In genomic region chr10:105953056-105953455, GRCh38 we compare ENCODE assay signal across 17 cellular contexts.
DNase-seq lines count a peak whose midpoint lies in the region; ATAC-seq and TF ChIP-seq lines count a peak whose summit lies in the region.
"Had no signal": no experiment of that assay in that cellular context is flagged by ENCODE, and none has a peak within 500 bp of the region (broad histone marks: within the 10 kb centered on the region; RNA-seq: fewer than 3 reads in every experiment).

No MANE protein-coding gene starts in this region.

- TF ChIP-seq CTCF in cardiac muscle cell (IDR thresholded peaks at IDR 0.05; ENCODE audit: low read depth, low read length) (no peak), left ventricle myocardium inferior (IDR thresholded peaks at IDR 0.05; ENCODE audit: borderline replicate concordance) (no peak), esophagus squamous epithelium (IDR thresholded peaks at IDR 0.05) (no peak), upper lobe of right lung (IDR thresholded peaks at IDR 0.05) (no peak), MM.1S (IDR thresholded peaks at IDR 0.05; ENCODE audit: low read length) (no peak), heart right ventricle (IDR thresholded peaks at IDR 0.05) (no peak)

- no peak overlapping the region for H2BK15ac ChIP-seq in neuronal stem cell (ENCODE audit: low read length)

- H3K23ac ChIP-seq in neuronal stem cell (ENCODE audit: low read depth, low read length, poor library complexity), result no peak overlapping the region

- ATAC-seq in upper lobe of right lung (peak; percentile 27), heart right ventricle (no peak)

- H3K18ac ChIP-seq in neuronal stem cell (ENCODE audit: low read length), result no peak overlapping the region

- H3K27ac ChIP-seq in cardiac muscle cell (peak overlapping the region; percentile 89), left ventricle myocardium inferior (replicated peaks) (no peak overlapping the region), esophagus squamous epithelium (peak overlapping the region in 3 of 4 donors; percentile 33 to 66 (median 54)), neuronal stem cell (replicated peaks; ENCODE audit: low read length) (no peak overlapping the region), upper lobe of right lung (no peak overlapping the region), MM.1S (ENCODE audit: low read length) (no peak overlapping the region), heart right ventricle (no peak overlapping the region)
- H3K27ac ChIP-seq: KMS-11 had no signal

- no peak overlapping the region for H2BK120ac ChIP-seq in neuronal stem cell (ENCODE audit: low read depth, low read length)

- no peak overlapping the region for H3K4me3 ChIP-seq in cardiac muscle cell
- H3K4me3 ChIP-seq in left ventricle myocardium inferior, result no peak overlapping the region
- H3K4me3 ChIP-seq in esophagus squamous epithelium, result no peak overlapping the region
- no peak overlapping the region for H3K4me3 ChIP-seq in neuronal stem cell (ENCODE audit: low read length in 2 of 2)
- no peak overlapping the region for H3K4me3 ChIP-seq in upper lobe of right lung
- no peak overlapping the region for H3K4me3 ChIP-seq in MM.1S (ENCODE audit: low read length)
- H3K4me3 ChIP-seq in heart right ventricle, result no peak overlapping the region
- H3K4me3 ChIP-seq: Peyer's patch had no signal

- no peaks in the 10 kb centered on the region for H3K79me1 ChIP-seq in neuronal stem cell (ENCODE audit: low read depth, low read length)

- 61 to 73% methylated on average over 4 of the region's 4 CpGs for WGBS in esophagus squamous epithelium, 2 donors
- WGBS in neuronal stem cell (ENCODE audit: extremely low coverage in 2 of 2, insufficient read length in 2 of 2, insufficient replicate concordance in 1 of 2), 2 donors, result no CpG with 5 or more reads among the region's 4 CpGs
- 84 to 85% methylated on average over 4 of the region's 4 CpGs for WGBS in heart right ventricle, 2 donors

- H3K4me2 ChIP-seq in neuronal stem cell (ENCODE audit: insufficient read depth, low read length, poor library complexity, severe bottlenecking), result no peak overlapping the region
- H3K4me2 ChIP-seq in MM.1S (ENCODE audit: low read depth, low read length), result no peak overlapping the region
- H3K4me2 ChIP-seq: KMS-11 had no signal

- no peaks in the 10 kb centered on the region for H3K36me3 ChIP-seq in cardiac muscle cell
- no peaks in the 10 kb centered on the region for H3K36me3 ChIP-seq in left ventricle myocardium inferior
- H3K36me3 ChIP-seq in esophagus squamous epithelium, result no peaks in the 10 kb centered on the region
- no peaks in the 10 kb centered on the region for H3K36me3 ChIP-seq in neuronal stem cell (replicated peaks in 1 of 2; ENCODE audit: control insufficient read depth in 2 of 2, insufficient read depth in 2 of 2, low read length in 2 of 2)
- H3K36me3 ChIP-seq in upper lobe of right lung, result no peaks in the 10 kb centered on the region
- no peaks in the 10 kb centered on the region for H3K36me3 ChIP-seq in MM.1S (replicated peaks; ENCODE audit: insufficient read depth, low read length)
- H3K36me3 ChIP-seq in heart right ventricle, result no peaks in the 10 kb centered on the region
- H3K36me3 ChIP-seq: Peyer's patch had no signal

- DNase-seq in cardiac muscle cell (ENCODE audit: low read depth in 1 of 2, low spot score in 1 of 2), result no peak
- DNase-seq in left ventricle myocardium inferior, result no peak
- DNase-seq in esophagus squamous epithelium (lab: John Stamatoyannopoulos, UW), result no peak
- DNase-seq in neuronal stem cell (ENCODE audit: low spot score), result no peak
- no peak for DNase-seq in upper lobe of right lung
- no peak for DNase-seq in NOMO-1 treated with DMSO at 0.1 percent for 48 hours (lab: John Stamatoyannopoulos, UW; ENCODE audit: unreplicated experiment)
- no peak for DNase-seq in MM.1S
- DNase-seq in heart right ventricle, result no peak
- DNase-seq: 8988T, C1 segment of cervical spinal cord, COR-L47, DMS53, NCI-H1105 treated with DMSO at 0.1 percent for 48 hours, NCI-H187, Peyer's patch, Right ventricle myocardium superior had no signal

- H3K9me2 ChIP-seq in MM.1S (replicated peaks; ENCODE audit: insufficient read depth, low read length), result no peaks in the 10 kb centered on the region

- no peak overlapping the region for H3K4ac ChIP-seq in neuronal stem cell (ENCODE audit: low read length)

- H3K9me3 ChIP-seq in cardiac muscle cell (ENCODE audit: low read depth) (no peaks in the 10 kb centered on the region), left ventricle myocardium inferior (replicated peaks) (no peaks in the 10 kb centered on the region), esophagus squamous epithelium (no peaks in the 10 kb centered on the region), neuronal stem cell (replicated peaks in 1 of 2; ENCODE audit: control insufficient read depth in 2 of 2, insufficient read depth in 1 of 2, low read depth in 1 of 2, low read length in 2 of 2) (no peaks in the 10 kb centered on the region), upper lobe of right lung (no peaks in the 10 kb centered on the region), MM.1S (replicated peaks; ENCODE audit: insufficient read depth, low read length) (no peaks in the 10 kb centered on the region), heart right ventricle (no peaks in the 10 kb centered on the region)
- H3K9me3 ChIP-seq: Peyer's patch had no signal

- H3K79me2 ChIP-seq in MM.1S (ENCODE audit: low read length), result no peaks in the 10 kb centered on the region

- no peak overlapping the region for H2AK5ac ChIP-seq in neuronal stem cell (ENCODE audit: low read depth, low read length)

- no peak overlapping the region for H4K91ac ChIP-seq in neuronal stem cell (ENCODE audit: low read depth, low read length, poor library complexity)

- intact Hi-C loops in left ventricle myocardium inferior (cut with micrococcal nuclease) (no loop called here), esophagus squamous epithelium (cut with DNase I) (no loop called here), upper lobe of right lung (cut with DNase I) (no loop called here), heart right ventricle (cut with DNase I) (loop anchor here in 7 of 10 donors (5.0 to 10.0 kb wide), 5 partner anchors 219 to 622 kb away; no protein-coding TSS in a partner anchor)

- H4K8ac ChIP-seq in neuronal stem cell (ENCODE audit: low read depth, low read length), result no peak overlapping the region

- H2AFZ ChIP-seq in neuronal stem cell (ENCODE audit: low read length), result peak overlapping the region; percentile 81
- H2AFZ ChIP-seq in MM.1S (ENCODE audit: low read length), result no peak overlapping the region

- no peak overlapping the region for H2BK5ac ChIP-seq in neuronal stem cell (ENCODE audit: low read length)

- no peak overlapping the region for H2BK12ac ChIP-seq in neuronal stem cell (ENCODE audit: low read length)

- no peaks in the 10 kb centered on the region for H3K27me3 ChIP-seq in cardiac muscle cell
- H3K27me3 ChIP-seq in left ventricle myocardium inferior (ENCODE audit: low read depth), result no peaks in the 10 kb centered on the region
- H3K27me3 ChIP-seq in esophagus squamous epithelium, result no peaks in the 10 kb centered on the region
- H3K27me3 ChIP-seq in neuronal stem cell (ENCODE audit: control insufficient read depth in 3 of 3, insufficient read depth in 3 of 3, low read depth in 1 of 3, low read length in 3 of 3), result no peaks in the 10 kb centered on the region
- no peaks in the 10 kb centered on the region for H3K27me3 ChIP-seq in upper lobe of right lung
- no peaks in the 10 kb centered on the region for H3K27me3 ChIP-seq in MM.1S (replicated peaks; ENCODE audit: insufficient read depth, low read length)
- H3K27me3 ChIP-seq in heart right ventricle, result no peaks in the 10 kb centered on the region
- H3K27me3 ChIP-seq: Peyer's patch had no signal

- TF ChIP-seq POLR2A in esophagus squamous epithelium (IDR thresholded peaks at IDR 0.05), result no peak

- no peaks in the 10 kb centered on the region for H3F3A ChIP-seq in MM.1S (ENCODE audit: insufficient read depth, low read length)

- no peak overlapping the region for H3K9ac ChIP-seq in neuronal stem cell (ENCODE audit: low read depth, low read length, poor library complexity)
- no peak overlapping the region for H3K9ac ChIP-seq in MM.1S (ENCODE audit: low read length)
- H3K9ac ChIP-seq: KMS-11 had no signal

- H4K20me1 ChIP-seq in MM.1S (ENCODE audit: insufficient read depth, low read length), result no peaks in the 10 kb centered on the region

- H3K4me1 ChIP-seq in cardiac muscle cell (ENCODE audit: low read depth) (peaks cover 9% of the 10 kb centered on the region), left ventricle myocardium inferior (peaks cover 7% of the 10 kb centered on the region), esophagus squamous epithelium (peaks cover 0 to 8% (median 5%) of the 10 kb centered on the region in 3 donors), neuronal stem cell (ENCODE audit: control insufficient read depth in 2 of 2, insufficient read depth in 1 of 2, low read depth in 1 of 2, low read length in 2 of 2) (peaks cover 0 to 5% of the 10 kb centered on the region in 2 donors), upper lobe of right lung (peaks cover 4% of the 10 kb centered on the region), MM.1S (ENCODE audit: low read length) (no peaks in the 10 kb centered on the region), heart right ventricle (peaks cover 0 to 4% (median 0%) of the 10 kb centered on the region in 9 donors)
- H3K4me1 ChIP-seq: Peyer's patch had no signal

- H3K14ac ChIP-seq in neuronal stem cell (ENCODE audit: low read length), result no peak overlapping the region

Comparison
In these comparisons a context has a peak if more than half of its experiments do, and no peak if none do; other contexts are left out.
1. H3K27ac ChIP-seq: peak in cardiac muscle cell (single experiment) and esophagus squamous epithelium (3 of 4); none in left ventricle myocardium inferior (single experiment), neuronal stem cell (single experiment), upper lobe of right lung (single experiment), MM.1S (single experiment) and heart right ventricle (0 of 10).
2. intact Hi-C loops: an anchor here in heart right ventricle (5.0 to 10.0 kb wide); none called in left ventricle myocardium inferior, esophagus squamous epithelium and upper lobe of right lung.